13 cellular contexts compared by ENCODE assay signal in the genomic region with DNA sequence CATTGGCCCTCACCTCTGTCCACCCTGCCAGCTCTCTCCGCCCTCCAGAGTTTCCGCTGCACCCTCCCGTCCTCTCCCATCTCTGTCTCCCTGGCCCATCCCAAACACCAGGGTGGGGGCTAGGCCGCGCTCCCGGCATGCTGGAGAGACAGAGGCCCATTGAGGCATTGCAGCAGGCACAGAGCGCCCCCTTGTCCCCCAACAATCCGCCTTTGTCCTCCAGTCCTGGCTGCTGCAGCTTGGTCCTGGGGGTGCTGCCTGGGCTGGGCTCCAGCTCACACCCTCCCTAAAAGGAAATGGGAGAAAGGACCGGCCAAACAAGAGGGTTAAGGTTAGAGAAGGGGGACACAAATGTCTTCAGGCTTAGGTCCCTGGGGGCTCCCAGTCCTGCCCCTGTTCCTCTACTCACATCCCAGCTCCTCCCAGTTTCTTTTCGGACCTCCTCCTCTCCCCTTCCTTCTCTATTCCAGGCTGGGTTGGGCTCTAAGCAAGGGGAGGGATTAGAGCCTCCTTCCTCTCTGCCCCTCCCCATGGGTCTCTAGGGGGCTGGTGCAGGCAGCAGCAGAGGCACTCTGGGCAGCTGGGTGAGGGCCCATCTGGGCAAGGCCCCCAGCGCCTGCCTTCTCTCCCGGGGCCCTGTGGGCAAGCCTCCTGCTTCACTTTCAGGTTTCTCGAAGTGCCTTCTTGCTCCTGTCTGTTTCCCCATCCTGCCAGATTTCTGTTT. TPM values are rescaled to one million over a fixed set of nuclear protein-coding genes. Genes with fewer than 3 reads are reported as not detected.
DNase-seq lines count a peak whose midpoint lies in the region; ATAC-seq and TF ChIP-seq lines count a peak whose summit lies in the region.
"Had no signal": no experiment of that assay in that cellular context is flagged by ENCODE, and none has a peak within 500 bp of the region (broad histone marks: within the 10 kb centered on the region; RNA-seq: fewer than 3 reads in every experiment).

A gene with protein sequence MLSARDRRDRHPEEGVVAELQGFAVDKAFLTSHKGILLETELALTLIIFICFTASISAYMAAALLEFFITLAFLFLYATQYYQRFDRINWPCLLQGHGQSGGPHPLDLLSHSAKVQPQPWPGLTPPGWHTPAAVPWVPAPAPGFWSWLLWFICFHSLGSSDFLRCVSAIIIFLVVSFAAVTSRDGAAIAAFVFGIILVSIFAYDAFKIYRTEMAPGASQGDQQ (plus strand): TSS at position 570 of the 724 bp plus-strand sequence. CDS start 206 bp downstream, outside the sequence.

- H3K27ac ChIP-seq in HUES64 (ENCODE audit: low read depth, low read length) = no peak within 1 kb of the TSS
- no peak within 1 kb of the TSS for H3K27ac ChIP-seq in iPS-18a (ENCODE audit: low read length)

- H3K9ac ChIP-seq in HUES64 (ENCODE audit: low read depth, low read length) (no peak within 1 kb of the TSS), iPS-18a (ENCODE audit: low read length) (no peak within 1 kb of the TSS)

- ATAC-seq in sciatic nerve = peak; percentile 91

- intact Hi-C loops in sciatic nerve (cut with DNase I) = no loop called here

- H3K9me3 ChIP-seq in HUES64 (ENCODE audit: insufficient read depth, low read depth, low read length) = no peaks in the 10 kb centered on the region
- no peaks in the 10 kb centered on the region for H3K9me3 ChIP-seq in iPS-18a (ENCODE audit: control insufficient read depth, low read depth, low read length)
- H3K9me3 ChIP-seq: transverse colon had no signal

- H3K4me3 ChIP-seq in HUES64 (ENCODE audit: low read length) (peak within 1 kb of the TSS; percentile 23), iPS-18a (ENCODE audit: low read length) (peak within 1 kb of the TSS; percentile 28)
- H3K4me3 ChIP-seq: transverse colon had no signal

- TF ChIP-seq CTCF in GM10266 (IDR thresholded peaks at IDR 0.05; ENCODE audit: control insufficient read depth, insufficient read depth, low read depth, missing control alignments) = no peak

- DNase-seq in amygdala (lab: John Stamatoyannopoulos, UW) (peak in 54 of 56 donors; percentile 70 to 98 (median 93)), sciatic nerve (ENCODE audit: low spot score) (peak; percentile 89), GM10266 (ENCODE audit: extremely low spot score) (no peak), NCI-H2196 treated with DMSO at 0.1 percent for 48 hours (lab: John Stamatoyannopoulos, UW; ENCODE audit: unreplicated experiment) (no peak)
- no peak for DNase-seq in stimulated activated naive CD4-positive, alpha-beta T cell treated with Interleukin-2 at 50 U/mL for 16 hours (lab: John Stamatoyannopoulos, UW)
- no peak for DNase-seq in activated CD4-positive, alpha-beta T cell treated with anti-CD3 and anti-CD28 coated beads, Interleukin-2, amount 50 U/mL, for 48 hours
- DNase-seq: activated T-cell treated with anti-CD3 and anti-CD28 coated beads, Interleukin-2, amount 50 U/mL, for 24 hours; naive B cell; NCI-H748 treated with DMSO at 0.1 percent for 48 hours; stimulated activated CD4-positive, alpha-beta T cell treated with anti-CD3 and anti-CD28 coated beads, Interleukin-2, amount 100 ng/mL, for 24 hours; transverse colon had no signal

- WGBS in HUES64 = 70% methylated on average over 12 of the region's 13 CpGs

- H3K4me1 ChIP-seq in HUES64 (ENCODE audit: insufficient read depth, low read length) (no peaks in the 10 kb centered on the region), iPS-18a (ENCODE audit: control insufficient read depth, low read depth, low read length) (peaks cover 4% of the 10 kb centered on the region)

- peaks cover 22% of the 10 kb centered on the region for H3K27me3 ChIP-seq in HUES64 (ENCODE audit: insufficient read depth, low read length)
- H3K27me3 ChIP-seq in iPS-18a (ENCODE audit: control insufficient read depth, insufficient read depth, low read length) = peaks cover 8% of the 10 kb centered on the region
- H3K27me3 ChIP-seq: transverse colon had no signal

- H3K36me3 ChIP-seq in HUES64 (ENCODE audit: insufficient read depth, low read length) (no peaks in the 10 kb centered on the region), iPS-18a (ENCODE audit: control insufficient read depth, low read depth, low read length) (no peaks in the 10 kb centered on the region)
- H3K36me3 ChIP-seq: transverse colon had no signal

RNA-seq across cellular contexts. Expression of the gene that starts here (rescaled TPM):
- 0.25 TPM for polyA plus RNA-seq in HUES64 (2013, experiment 1 of 2)
- polyA plus RNA-seq in HUES64 (2013, experiment 2 of 2) = 0.82 TPM
- total RNA-seq in sciatic nerve = 75.3 TPM

Comparison
In these comparisons a context has a peak if more than half of its experiments do, and no peak if none do; other contexts are left out.
1. DNase-seq: peak in amygdala (54 of 56) and sciatic nerve (single experiment); none in stimulated activated naive CD4-positive, alpha-beta T cell treated with Interleukin-2 at 50 U/mL for 16 hours (single experiment), activated CD4-positive, alpha-beta T cell treated with anti-CD3 and anti-CD28 coated beads, Interleukin-2, amount 50 U/mL, for 48 hours (0 of 2), GM10266 (single experiment) and NCI-H2196 treated with DMSO at 0.1 percent for 48 hours (single experiment).